ENCODE assay signal across 18 cellular contexts in the genomic region with DNA sequence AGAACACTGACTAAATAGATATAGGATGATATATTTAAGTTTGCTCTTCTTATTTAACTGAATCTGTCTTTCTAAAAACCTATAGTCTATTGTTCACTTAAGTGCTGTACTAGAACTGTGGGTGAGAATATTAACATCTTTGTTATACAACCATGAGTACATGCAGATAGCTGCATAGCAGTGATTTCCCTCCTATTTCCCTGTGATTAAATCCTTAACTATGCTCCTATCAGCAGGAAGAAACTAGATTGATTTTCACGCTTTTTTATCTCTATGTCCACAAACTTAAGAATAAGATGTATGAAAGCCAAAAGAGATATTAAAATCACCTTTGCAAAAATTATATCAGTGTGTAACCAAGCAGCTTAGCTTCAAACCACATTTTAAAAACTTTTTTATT. TPM values are rescaled to one million over a fixed set of nuclear protein-coding genes. Genes with fewer than 3 reads are reported as not detected.
"Had no signal": no experiment of that assay in that cellular context is flagged by ENCODE, and none has a peak within 500 bp of the region (broad histone marks: within the 10 kb centered on the region; RNA-seq: fewer than 3 reads in every experiment).

No MANE protein-coding gene starts in this region.

- H3K36me3 Mint-ChIP-seq: activated naive CD8-positive, alpha-beta T cell treated with anti-CD3 and anti-CD28 coated beads, Interleukin-2, amount 10 ng/mL, durations not matched to agents 7 days and 5 days; natural killer cell treated with Interleukin-12 subunit alpha and Interleukin-12 subunit beta and Interleukin-15 and Interleukin-18, amount 100 ng/mL, for 72 hours had no signal

- H3K27me3 Mint-ChIP-seq: activated naive CD8-positive, alpha-beta T cell treated with anti-CD3 and anti-CD28 coated beads, Interleukin-2, amount 10 ng/mL, durations not matched to agents 7 days and 5 days; natural killer cell treated with Interleukin-12 subunit alpha and Interleukin-12 subunit beta and Interleukin-15 and Interleukin-18, amount 100 ng/mL, for 72 hours had no signal

- H3K4me1 ChIP-seq: esophagus squamous epithelium, upper lobe of left lung had no signal

- H3K27ac Mint-ChIP-seq: activated naive CD8-positive, alpha-beta T cell treated with anti-CD3 and anti-CD28 coated beads, Interleukin-2, amount 10 ng/mL, durations not matched to agents 7 days and 5 days; natural killer cell treated with Interleukin-12 subunit alpha and Interleukin-12 subunit beta and Interleukin-15 and Interleukin-18, amount 100 ng/mL, for 72 hours had no signal

- H3K4me1 Mint-ChIP-seq: activated naive CD8-positive, alpha-beta T cell treated with anti-CD3 and anti-CD28 coated beads, Interleukin-2, amount 10 ng/mL, durations not matched to agents 7 days and 5 days had no signal

- H3K4me3 Mint-ChIP-seq: activated naive CD8-positive, alpha-beta T cell treated with anti-CD3 and anti-CD28 coated beads, Interleukin-2, amount 10 ng/mL, durations not matched to agents 7 days and 5 days; natural killer cell treated with Interleukin-12 subunit alpha and Interleukin-12 subunit beta and Interleukin-15 and Interleukin-18, amount 100 ng/mL, for 72 hours had no signal

- H3K4me3 ChIP-seq: esophagus squamous epithelium, skin epidermis, upper lobe of left lung had no signal

- H3K27ac ChIP-seq: esophagus squamous epithelium, skin epidermis, upper lobe of left lung had no signal

- DNase-seq: activated naive CD4-positive, alpha-beta T cell; activated naive CD8-positive, alpha-beta T cell treated with anti-CD3 and anti-CD28 coated beads, Interleukin-2, amount 10 ng/mL, durations not matched to agents 7 days and 5 days; esophagus squamous epithelium; glutamatergic neuron; nucleus accumbens; right cardiac atrium; stimulated activated CD4-positive, alpha-beta T cell treated with anti-CD3 and anti-CD28 coated beads, Interleukin-4, amount 100 ng/mL, for 4 hours; stimulated activated CD8-positive, alpha-beta memory T cell treated with anti-CD3 and anti-CD28 coated beads, Interleukin-4, amount 100 ng/mL, for 48 hours; stimulated activated naive CD4-positive, alpha-beta T cell treated with Interleukin-2 at 50 U/mL for 16 hours; upper lobe of left lung had no signal

- H3K9me3 ChIP-seq: esophagus squamous epithelium, upper lobe of left lung had no signal

- ATAC-seq: activated CD4-positive, CD25-positive, alpha-beta regulatory T cell treated with anti-CD3 and anti-CD28 coated beads, Interleukin-2, amount 50 U/mL, for 24 hours; natural killer cell treated with Interleukin-12 subunit alpha and Interleukin-12 subunit beta and Interleukin-15 and Interleukin-18, amount 100 ng/mL, for 72 hours; right cardiac atrium had no signal

- H3K36me3 ChIP-seq: esophagus squamous epithelium, upper lobe of left lung had no signal

- H3K9me3 Mint-ChIP-seq: activated naive CD8-positive, alpha-beta T cell treated with anti-CD3 and anti-CD28 coated beads, Interleukin-2, amount 10 ng/mL, durations not matched to agents 7 days and 5 days had no signal

- FAIRE-seq: astrocyte had no signal

- H3K27me3 ChIP-seq: esophagus squamous epithelium, upper lobe of left lung had no signal

RNA-seq across cellular contexts. Expression of a gene that starts 11.3 kb away (rescaled TPM):
- total RNA-seq: activated CD8-positive, alpha-beta memory T cell treated with anti-CD3 and anti-CD28 coated beads for 36 hours; activated naive CD8-positive, alpha-beta T cell treated with anti-CD3 and anti-CD28 coated beads, Interleukin-2, amount 10 ng/mL, durations not matched to agents 7 days and 5 days; astrocyte; esophagus squamous epithelium; fibroblast of villous mesenchyme; lung microvascular endothelial cell; natural killer cell treated with Interleukin-12 subunit alpha and Interleukin-12 subunit beta and Interleukin-15 and Interleukin-18, amount 100 ng/mL, for 72 hours; posterior vena cava; right cardiac atrium had no signal
- polyA plus RNA-seq: right cardiac atrium had no signal
